ENCODE assay signal across 32 cellular contexts in genomic region chr10:3923033-3923432, GRCh38.
"Had no signal": no experiment of that assay in that cellular context is flagged by ENCODE, and none has a peak within 500 bp of the region (broad histone marks: within the 10 kb centered on the region; RNA-seq: fewer than 3 reads in every experiment).

No MANE protein-coding gene starts in this region.

- H3K36me3 ChIP-seq: adrenal gland, breast epithelium, cardiac muscle cell, colonic mucosa, heart left ventricle had no signal

- DNase-seq: activated CD4-positive, alpha-beta memory T cell treated with anti-CD3 and anti-CD28 coated beads, Interleukin-2, amount 10 ng/mL, durations not matched to agents 7 days and 5 days; activated CD4-positive, alpha-beta T cell treated with anti-CD3 and anti-CD28 coated beads for 1 hour; activated CD4-positive, alpha-beta T cell treated with anti-CD3 and anti-CD28 coated beads for 4 hours; activated CD4-positive, alpha-beta T cell treated with anti-CD3 and anti-CD28 coated beads, Interleukin-2, amount 10 ng/mL, durations not matched to agents 7 days and 5 days; activated CD4-positive, alpha-beta T cell treated with anti-CD3 and anti-CD28 coated beads, Interleukin-2, amount 50 U/mL, for 4 hours; activated CD8-positive, alpha-beta memory T cell treated with anti-CD3 and anti-CD28 coated beads, Interleukin-2, amount 50 U/mL, for 48 hours; activated gamma-delta T cell; activated naive CD4-positive, alpha-beta T cell; activated naive CD4-positive, alpha-beta T cell treated with anti-CD3 and anti-CD28 coated beads, Interleukin-2, amount 10 ng/mL, durations not matched to agents 7 days and 5 days; activated T-cell treated with anti-CD3 and anti-CD28 coated beads for 4 hours; activated T-cell treated with anti-CD3 and anti-CD28 coated beads, Interleukin-2, amount 50 U/mL, for 24 hours; activated T-cell treated with anti-CD3 and anti-CD28 coated beads, Interleukin-2, amount 50 U/mL, for 72 hours; adrenal gland; amygdala; aorta; central memory CD4-positive, alpha-beta T cell; cerebellar nuclear complex; colonic mucosa; effector CD8-positive, alpha-beta T cell; foreskin fibroblast; glutamatergic neuron; heart left ventricle; SW 1271; T-cell had no signal

- H3K4me1 Mint-ChIP-seq: activated naive CD4-positive, alpha-beta T cell treated with anti-CD3 and anti-CD28 coated beads, Interleukin-2, amount 10 ng/mL, durations not matched to agents 7 days and 5 days; T-cell had no signal

- H3K36me3 Mint-ChIP-seq: activated naive CD4-positive, alpha-beta T cell treated with anti-CD3 and anti-CD28 coated beads, Interleukin-2, amount 10 ng/mL, durations not matched to agents 7 days and 5 days; brain; T-cell had no signal

- H3K27ac Mint-ChIP-seq: activated CD4-positive, alpha-beta memory T cell treated with anti-CD3 and anti-CD28 coated beads, Interleukin-2, amount 10 ng/mL, durations not matched to agents 7 days and 5 days; activated CD4-positive, alpha-beta T cell treated with anti-CD3 and anti-CD28 coated beads, Interleukin-2, amount 10 ng/mL, durations not matched to agents 7 days and 5 days; activated naive CD4-positive, alpha-beta T cell treated with anti-CD3 and anti-CD28 coated beads, Interleukin-2, amount 10 ng/mL, durations not matched to agents 7 days and 5 days; activated naive CD4-positive, alpha-beta T cell treated with anti-CD3 and anti-CD28 coated beads, Interleukin-2, amount 50 U/mL, for 72 hours; activated T-cell treated with anti-CD3 and anti-CD28 coated beads, Interleukin-2, amount 50 U/mL, for 24 hours; activated T-cell treated with anti-CD3 and anti-CD28 coated beads, Interleukin-2, amount 50 U/mL, for 72 hours; brain; T-cell; T-helper 1 cell treated with Interleukin-12 subunit alpha and Interleukin-12 subunit beta and Interleukin-4 antibody, amounts not matched to agents 30 μg/mL and 1 μg/mL, for 36 hours; WTC11 had no signal

- H3K4me3 Mint-ChIP-seq: activated CD4-positive, alpha-beta memory T cell treated with anti-CD3 and anti-CD28 coated beads, Interleukin-2, amount 10 ng/mL, durations not matched to agents 7 days and 5 days; activated CD4-positive, alpha-beta T cell treated with anti-CD3 and anti-CD28 coated beads, Interleukin-2, amount 10 ng/mL, durations not matched to agents 7 days and 5 days; activated naive CD4-positive, alpha-beta T cell treated with anti-CD3 and anti-CD28 coated beads, Interleukin-2, amount 10 ng/mL, durations not matched to agents 7 days and 5 days; activated T-cell treated with anti-CD3 and anti-CD28 coated beads, Interleukin-2, amount 50 U/mL, for 24 hours; activated T-cell treated with anti-CD3 and anti-CD28 coated beads, Interleukin-2, amount 50 U/mL, for 72 hours; brain; T-cell; T-helper 1 cell treated with Interleukin-12 subunit alpha and Interleukin-12 subunit beta and Interleukin-4 antibody, amounts not matched to agents 30 μg/mL and 1 μg/mL, for 36 hours; WTC11 had no signal

- ATAC-seq: activated naive CD4-positive, alpha-beta T cell treated with anti-CD3 and anti-CD28 coated beads, Interleukin-2, amount 50 U/mL, for 72 hours; activated T-cell treated with anti-CD3 and anti-CD28 coated beads, Interleukin-2, amount 50 U/mL, for 72 hours; esophagus mucosa; heart left ventricle; T-cell; WTC11 had no signal

- H3K27ac ChIP-seq: adrenal gland, breast epithelium, cardiac muscle cell, colonic mucosa, heart left ventricle, VCaP had no signal

- H3K4me3 ChIP-seq: adrenal gland, breast epithelium, cardiac muscle cell, colonic mucosa, heart left ventricle had no signal

- H3K27me3 ChIP-seq: adrenal gland, breast epithelium, cardiac muscle cell, colonic mucosa, heart left ventricle had no signal

- H3K27me3 Mint-ChIP-seq: activated CD4-positive, alpha-beta memory T cell treated with anti-CD3 and anti-CD28 coated beads, Interleukin-2, amount 10 ng/mL, durations not matched to agents 7 days and 5 days; activated naive CD4-positive, alpha-beta T cell treated with anti-CD3 and anti-CD28 coated beads, Interleukin-2, amount 10 ng/mL, durations not matched to agents 7 days and 5 days; activated T-cell treated with anti-CD3 and anti-CD28 coated beads, Interleukin-2, amount 50 U/mL, for 24 hours; T-cell had no signal

- H3K4me1 ChIP-seq: adrenal gland, breast epithelium, colonic mucosa had no signal

- H3K9me3 ChIP-seq: adrenal gland, breast epithelium, colonic mucosa had no signal

- H3K9me3 Mint-ChIP-seq: activated T-cell treated with anti-CD3 and anti-CD28 coated beads, Interleukin-2, amount 50 U/mL, for 72 hours had no signal
